ENCODE assay signal across 8 cellular contexts in genomic region chr7:23530355-23530754, GRCh38. TPM values are rescaled to one million over a fixed set of nuclear protein-coding genes. Genes with fewer than 3 reads are reported as not detected.
A peak's percentile ranks its signal among the peaks of the same experiment; 100 is the strongest.
DNase-seq lines count a peak whose midpoint lies in the region; FAIRE-seq and TF ChIP-seq lines count a peak whose summit lies in the region.

No MANE protein-coding gene starts in this region.

- H3K36me3 Mint-ChIP-seq in CD14-positive monocyte, result peaks cover 6 to 9% of the 10 kb centered on the region in 2 donors

- H3K27ac Mint-ChIP-seq in CD14-positive monocyte, result peak overlapping the region; percentile 35 to 100 (median 100)

- peaks cover 17% of the 10 kb centered on the region for H3K4me1 ChIP-seq in mucosa of stomach (ENCODE audit: control insufficient read depth, insufficient read depth, low read length)

- no peaks in the 10 kb centered on the region for H3K36me3 ChIP-seq in mucosa of stomach (ENCODE audit: control insufficient read depth, insufficient read depth, low read length)

- no peak for TF ChIP-seq CTCF in CD14-positive monocyte (IDR thresholded peaks at IDR 0.05)

- no peaks in the 10 kb centered on the region for H3K9me3 ChIP-seq in mucosa of stomach (ENCODE audit: control insufficient read depth, low read length)

- peak overlapping the region; percentile 89 for H3K4me3 ChIP-seq in mucosa of stomach (ENCODE audit: low read length)

- H3K9me3 Mint-ChIP-seq in CD14-positive monocyte, result peaks cover 0 to 3% (median 0%) of the 10 kb centered on the region in 7 donors

- peak overlapping the region; percentile 98 to 99 for H3K4me3 Mint-ChIP-seq in CD14-positive monocyte

- no peak for TF ChIP-seq POLR2A in GM12892 (IDR thresholded peaks at IDR 0.05; ENCODE audit: low read depth, low read length)

- H3K4me1 Mint-ChIP-seq in CD14-positive monocyte, result peaks cover 49% of the 10 kb centered on the region

- H3K27me3 Mint-ChIP-seq in CD14-positive monocyte (ENCODE audit: low read depth in 3 of 3), result peaks cover 0 to 2% (median 2%) of the 10 kb centered on the region in 3 donors

- H3K27me3 ChIP-seq in mucosa of stomach (ENCODE audit: control insufficient read depth, insufficient read depth, low read length), result no peaks in the 10 kb centered on the region

- intact Hi-C loops in CD14-positive monocyte (cut with micrococcal nuclease), result loop anchor here (5.0 to 10.0 kb wide), 5 partner anchors 56 to 708 kb away; partner anchors contain the start of genes CCDC126 (in 2 of the 2), IGF2BP3 (in 1 of the 2), NUP42 (in 1 of the 2) and TOMM7 (in 1 of the 2)

- H3K9ac ChIP-seq in mucosa of stomach (ENCODE audit: low read length), result peak overlapping the region; percentile 99

- FAIRE-seq in GM12892 (lab: Jason Lieb, UNC), result no peak

- no peak for DNase-seq in CD14-positive monocyte (ENCODE audit: low spot score)
- DNase-seq in GM12892 (ENCODE audit: insufficient read length), result peak; percentile 38
- peak; percentile 54 to 60 for DNase-seq in Kasumi-1 (lab: John Stamatoyannopoulos, UW)
- peak; percentile 82 for DNase-seq in SW480 (ENCODE audit: low spot score)
- peak; percentile 29 for DNase-seq in effector CD4-positive, alpha-beta T cell
- no peak for DNase-seq in T1000 (lab: John Stamatoyannopoulos, UW)
- DNase-seq in foreskin melanocyte, result no peak

RNA-seq across cellular contexts. Expression of gene TRA2A, which starts 1.4 kb away (rescaled TPM):
- polyA plus RNA-seq in CD14-positive monocyte, result 10 to 100 TPM; 31.2 to 46.6 TPM
- polyA plus RNA-seq in GM12892 (2012; ENCODE audit: missing spikeins), result 86.8 TPM

Comparison
In these comparisons a context has a peak if more than half of its experiments do, and no peak if none do; other contexts are left out.
1. DNase-seq: peak in GM12892 (single experiment), Kasumi-1 (2 of 2), SW480 (single experiment) and effector CD4-positive, alpha-beta T cell (single experiment); none in CD14-positive monocyte (single experiment), T1000 (single experiment) and foreskin melanocyte (single experiment).